Comparison of ENCODE assay signal across 21 cellular contexts in the genomic region with DNA sequence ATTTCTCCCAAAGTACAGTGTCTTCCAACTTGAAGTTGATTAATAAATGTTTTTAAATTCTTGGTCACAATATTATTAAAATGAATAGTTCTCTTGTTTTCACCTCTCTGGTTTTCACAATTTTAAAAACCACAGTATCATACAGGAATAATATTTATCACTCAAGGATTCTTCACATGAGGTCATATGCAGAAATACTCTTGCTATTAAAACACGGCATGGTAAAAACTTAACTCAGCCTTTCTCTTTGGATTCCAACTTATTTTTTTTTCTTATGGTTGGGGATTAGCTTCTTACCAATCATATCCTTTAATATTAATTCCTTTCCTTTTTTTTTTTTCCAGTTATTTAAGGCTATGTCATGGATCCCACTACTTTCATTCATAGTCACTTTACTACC.
DNase-seq lines count a peak whose midpoint lies in the region; ATAC-seq, FAIRE-seq and TF ChIP-seq lines count a peak whose summit lies in the region.
"Had no signal": no experiment of that assay in that cellular context is flagged by ENCODE, and none has a peak within 500 bp of the region (broad histone marks: within the 10 kb centered on the region; RNA-seq: fewer than 3 reads in every experiment).

No MANE protein-coding gene starts in this region.

- H3K9ac ChIP-seq in GM23248 (peak overlapping the region; percentile 77), GM12878 (ENCODE audit: control insufficient read depth, insufficient read depth, low read length) (no peak overlapping the region)

- H3F3A ChIP-seq in GM23248 (ENCODE audit: insufficient read depth) = peaks cover 60% of the 10 kb centered on the region

- TF ChIP-seq POLR2A in GM12878 (IDR thresholded peaks at IDR 0.05; ENCODE audit: low read depth, low read length) = no peak
- no peak for TF ChIP-seq POLR2A in adrenal gland (IDR thresholded peaks at IDR 0.05)

- no peak for TF ChIP-seq RAD21 in GM12878 (IDR thresholded peaks at IDR 0.05; ENCODE audit: insufficient read depth, low read depth, low read length)

- CTCF ChIA-PET in GM12878 (lab: Yijun Ruan, JAX) = interaction anchor here (0.6 kb wide), 1 partner anchor 64 kb away, joined by 3 read pairs; no protein-coding TSS in a partner anchor
- CTCF ChIA-PET in activated CD8-positive, alpha-beta memory T cell treated with anti-CD3 and anti-CD28 coated beads, Interleukin-2, amount 10 ng/mL, durations not matched to agents 7 days and 5 days (lab: Charles Lee) = no interaction called here

- peaks cover 4% of the 10 kb centered on the region for H3K36me3 Mint-ChIP-seq in activated CD8-positive, alpha-beta memory T cell treated with anti-CD3 and anti-CD28 coated beads, Interleukin-2, amount 10 ng/mL, durations not matched to agents 7 days and 5 days
- H3K36me3 Mint-ChIP-seq: CD4-positive, CD25-positive, alpha-beta regulatory T cell had no signal

- H3K9me3 ChIP-seq in GM23248 (ENCODE audit: low read depth) (no peaks in the 10 kb centered on the region), GM12878 (replicated peaks; ENCODE audit: control insufficient read depth, insufficient read depth, low read length) (no peaks in the 10 kb centered on the region), small intestine (ENCODE audit: control insufficient read depth, low read depth) (no peaks in the 10 kb centered on the region), adrenal gland (replicated peaks in 1 of 3) (no peaks in the 10 kb centered on the region)
- H3K9me3 ChIP-seq: HAP-1, SJCRH30 had no signal

- H3K4me1 ChIP-seq in GM23248 (ENCODE audit: insufficient read depth) (peaks cover 42% of the 10 kb centered on the region), GM12878 (ENCODE audit: control insufficient read depth, insufficient read depth, low read length) (peaks cover 7% of the 10 kb centered on the region), small intestine (ENCODE audit: control insufficient read depth in 2 of 2, insufficient read depth in 1 of 2, low read depth in 1 of 2, low read length in 1 of 2) (no peaks in the 10 kb centered on the region), adrenal gland (replicated peaks in 1 of 2) (no peaks in the 10 kb centered on the region)
- H3K4me1 ChIP-seq: HAP-1 had no signal

- intact Hi-C loops in GM12878 (cut with micrococcal nuclease; ENCODE audit: unreplicated experiment) = loop anchor here (5.0 kb wide), 2 partner anchors 235 to 290 kb away; a partner anchor contains a TSS
- intact Hi-C loops in adrenal gland (cut with DNase I) = no loop called here

- WGBS in GM23248 (ENCODE audit: low coverage in 1 of 2, low lambda C conversion rate in 2 of 2, missing lambda C conversion rate in 2 of 2), 2 experiments = 82 to 88% methylated on average over 1 of the region's 1 CpG
- WGBS in GM12878 (ENCODE audit: insufficient coverage, insufficient replicate concordance, low lambda C conversion rate, missing lambda C conversion rate) = 64% methylated on average over 1 of the region's 1 CpG
- 76 to 94% (median 78%) methylated on average over 1 of the region's 1 CpG for WGBS in small intestine, 3 donors
- 85 to 92% (median 90%) methylated on average over 1 of the region's 1 CpG for WGBS in adrenal gland, 4 donors

- no peaks in the 10 kb centered on the region for H4K20me1 ChIP-seq in GM23248 (ENCODE audit: insufficient read depth)
- no peaks in the 10 kb centered on the region for H4K20me1 ChIP-seq in GM12878 (ENCODE audit: control insufficient read depth, insufficient read depth)

- TF ChIP-seq EP300 in GM12878 (IDR thresholded peaks at IDR 0.05; ENCODE audit: borderline replicate concordance in 1 of 2, control insufficient read depth in 1 of 2, low read depth in 2 of 2, low read length in 2 of 2) = no peak

- H3K27me3 Mint-ChIP-seq in activated CD8-positive, alpha-beta memory T cell treated with anti-CD3 and anti-CD28 coated beads, Interleukin-2, amount 10 ng/mL, durations not matched to agents 7 days and 5 days = no peaks in the 10 kb centered on the region
- H3K27me3 Mint-ChIP-seq: B cell; CD4-positive, CD25-positive, alpha-beta regulatory T cell had no signal

- H3K9me3 Mint-ChIP-seq in activated CD8-positive, alpha-beta memory T cell treated with anti-CD3 and anti-CD28 coated beads, Interleukin-2, amount 10 ng/mL, durations not matched to agents 7 days and 5 days (ENCODE audit: low read depth) = no peaks in the 10 kb centered on the region
- H3K9me3 Mint-ChIP-seq: CD4-positive, CD25-positive, alpha-beta regulatory T cell had no signal

- no peak overlapping the region for H3K4me3 Mint-ChIP-seq in activated CD8-positive, alpha-beta memory T cell treated with anti-CD3 and anti-CD28 coated beads, Interleukin-2, amount 10 ng/mL, durations not matched to agents 7 days and 5 days
- H3K4me3 Mint-ChIP-seq: B cell; CD4-positive, CD25-positive, alpha-beta regulatory T cell had no signal

- ATAC-seq in GM12878 = no peak
- ATAC-seq in activated CD8-positive, alpha-beta memory T cell treated with anti-CD3 and anti-CD28 coated beads, Interleukin-2, amount 10 ng/mL, durations not matched to agents 7 days and 5 days = no peak

- POLR2A ChIA-PET in GM12878 (lab: Charles Lee) = interaction anchor here (1.4 kb wide), 1 partner anchor 20 kb away, joined by 4 read pairs; no protein-coding TSS in a partner anchor

- H3K27ac ChIP-seq in GM23248 (peak overlapping the region; percentile 98), GM12878 (ENCODE audit: control insufficient read depth, insufficient read depth) (no peak overlapping the region), small intestine (ENCODE audit: low read depth in 1 of 2, low read length in 1 of 2) (no peak overlapping the region), adrenal gland (no peak overlapping the region)
- H3K27ac ChIP-seq: HL-60, SJCRH30 had no signal

- SMC1A ChIA-PET in GM12878 (lab: Charles Lee; ENCODE audit: uncharacterized antibody, unreplicated experiment) = interaction anchor here (0.8 to 1.8 kb wide), 4 partner anchors 10 to 291 kb away, joined by 3 to 6 read pairs (median 4); no protein-coding TSS in a partner anchor

- DNase-seq in GM23248 (no peak), GM12878 (ENCODE audit: low read depth, low spot score) (no peak), iris pigment epithelial cell (ENCODE audit: low read depth) (peak; percentile 62), small intestine (no peak), adrenal gland (no peak), LoVo (ENCODE audit: low spot score) (no peak)
- DNase-seq in activated CD8-positive, alpha-beta memory T cell treated with anti-CD3 and anti-CD28 coated beads, Interleukin-2, amount 10 ng/mL, durations not matched to agents 7 days and 5 days = no peak
- DNase-seq: ACHN; Calu3; CD4-positive, CD25-positive, alpha-beta regulatory T cell; NCI-H1436; NCI-H2029; NCI-H2171 treated with DMSO at 0.1 percent for 48 hours; NCI-H446 treated with DMSO at 0.1 percent for 48 hours; NCI-H748 treated with DMSO at 0.1 percent for 48 hours; OCI-M1; RPMI8226; SJCRH30 had no signal

- H3K4me3 ChIP-seq in GM23248 (no peak overlapping the region), GM12878 (no peak overlapping the region), small intestine (ENCODE audit: low read depth in 1 of 2, low read length in 2 of 2) (no peak overlapping the region), adrenal gland (no peak overlapping the region)
- H3K4me3 ChIP-seq: HAP-1, SJCRH30 had no signal

- H2AFZ ChIP-seq in GM23248 = no peak overlapping the region
- no peak overlapping the region for H2AFZ ChIP-seq in GM12878 (ENCODE audit: control insufficient read depth, low read depth, low read length)

- in situ Hi-C loops in GM23248 (cut with MboI) = no loop called here
- in situ Hi-C loops in GM12878 (cut with MboI) = no loop called here

- peaks cover 52% of the 10 kb centered on the region for H3K36me3 ChIP-seq in GM23248 (ENCODE audit: low read depth)
- no peaks in the 10 kb centered on the region for H3K36me3 ChIP-seq in GM12878 (ENCODE audit: control insufficient read depth in 2 of 2, insufficient read depth in 2 of 2, low read length in 1 of 2)
- H3K36me3 ChIP-seq in small intestine (ENCODE audit: control insufficient read depth in 2 of 2, insufficient read depth in 2 of 2, low read length in 2 of 2) = no peaks in the 10 kb centered on the region
- H3K36me3 ChIP-seq in adrenal gland (replicated peaks in 1 of 2) = no peaks in the 10 kb centered on the region
- H3K36me3 ChIP-seq: HAP-1 had no signal

- FAIRE-seq in GM12878 (lab: Jason Lieb, UNC) = peak; percentile 18
- peak; percentile 5 for FAIRE-seq in small intestine (lab: Jason Lieb, UNC)

- H3K4me1 Mint-ChIP-seq in activated CD8-positive, alpha-beta memory T cell treated with anti-CD3 and anti-CD28 coated beads, Interleukin-2, amount 10 ng/mL, durations not matched to agents 7 days and 5 days = peaks cover 9% of the 10 kb centered on the region
- H3K4me1 Mint-ChIP-seq: B cell had no signal

- H3K4me2 ChIP-seq in GM23248 (ENCODE audit: unreplicated experiment) (no peak overlapping the region), GM12878 (ENCODE audit: control insufficient read depth, insufficient read depth) (no peak overlapping the region)

- no TSS peak for BruUV-seq in GM12878 (replicated peaks; lab: Mats Ljungman, UMichigan)

- H3K79me2 ChIP-seq in GM23248 (ENCODE audit: insufficient read depth) = peaks cover 56% of the 10 kb centered on the region
- no peaks in the 10 kb centered on the region for H3K79me2 ChIP-seq in GM12878 (ENCODE audit: control insufficient read depth, insufficient read depth, low read length)

- H3K27ac Mint-ChIP-seq in activated CD8-positive, alpha-beta memory T cell treated with anti-CD3 and anti-CD28 coated beads, Interleukin-2, amount 10 ng/mL, durations not matched to agents 7 days and 5 days = no peak overlapping the region
- H3K27ac Mint-ChIP-seq: B cell; CD4-positive, CD25-positive, alpha-beta regulatory T cell had no signal

- RAD21 ChIA-PET in GM12878 (lab: Charles Lee; ENCODE audit: unreplicated experiment) = no interaction called here

- H3K27me3 ChIP-seq in GM23248 (replicated peaks; ENCODE audit: insufficient read depth) (no peaks in the 10 kb centered on the region), GM12878 (replicated peaks in 1 of 2; ENCODE audit: control insufficient read depth in 2 of 2, insufficient read depth in 2 of 2, low read length in 1 of 2) (no peaks in the 10 kb centered on the region), small intestine (ENCODE audit: control insufficient read depth in 2 of 2, insufficient read depth in 2 of 2, low read length in 2 of 2) (no peaks in the 10 kb centered on the region), adrenal gland (no peaks in the 10 kb centered on the region)
- H3K27me3 ChIP-seq: SJCRH30 had no signal

- no peaks in the 10 kb centered on the region for H3K9me2 ChIP-seq in GM23248 (ENCODE audit: insufficient read depth)

- TF ChIP-seq CTCF in GM12878 (IDR thresholded peaks at IDR 0.05 in 2 of 3, conservative IDR thresholded peaks at IDR 0.05 in 1 of 3; ENCODE audit: control insufficient read depth in 2 of 3, extremely low read depth in 1 of 3, insufficient read depth in 1 of 3, low read depth in 3 of 3, low read length in 3 of 3) (no peak), adrenal gland (IDR thresholded peaks at IDR 0.05) (no peak)

TF ChIP-seq in GM12878, 131 proteins besides CTCF, POLR2A, EP300 and RAD21 (continues in another document):
- TF ChIP-seq SMAD5 (IDR thresholded peaks at IDR 0.05; ENCODE audit: low read depth) (no peak), JUNB (IDR thresholded peaks at IDR 0.05) (no peak), SREBF2 (IDR thresholded peaks at IDR 0.05; ENCODE audit: low read length) (no peak), PAX8 (IDR thresholded peaks at IDR 0.05) (no peak), ZZZ3 (IDR thresholded peaks at IDR 0.05; ENCODE audit: control insufficient read depth, insufficient read length, low read depth) (no peak)
